8 cellular contexts compared by ENCODE assay signal in genomic region chr5:77030097-77031071, GRCh38. TPM values are rescaled to one million over a fixed set of nuclear protein-coding genes. Genes with fewer than 3 reads are reported as not detected.
DNase-seq lines count a peak whose midpoint lies in the region; ATAC-seq, FAIRE-seq and TF ChIP-seq lines count a peak whose summit lies in the region.

Gene AGGF1 (plus strand): TSS chr5:77030404. CDS start chr5:77030767, 363 bp downstream.

- no peak for TF ChIP-seq EP300 in esophagus muscularis mucosa (IDR thresholded peaks at IDR 0.05)

- no peaks in the 10 kb centered on the region for H4K20me1 ChIP-seq in KMS-11 (ENCODE audit: insufficient read depth)

- H3K27me3 ChIP-seq in KMS-11 (ENCODE audit: insufficient read depth, low read depth) (no peaks in the 10 kb centered on the region), esophagus muscularis mucosa (no peaks in the 10 kb centered on the region), muscle layer of duodenum (ENCODE audit: low read depth, low read length) (no peaks in the 10 kb centered on the region)

- under 1% methylated on average over 41 of the region's 82 CpGs for WGBS in esophagus muscularis mucosa

- H2AFZ ChIP-seq in KMS-11 (ENCODE audit: low read depth), result peak within 1 kb of the TSS; percentile 95

- H3K4me1 ChIP-seq in KMS-11 (ENCODE audit: low read depth, poor library complexity, severe bottlenecking) (peaks cover 16% of the 10 kb centered on the region), esophagus muscularis mucosa (peaks cover 9 to 37% (median 31%) of the 10 kb centered on the region in 4 donors), muscle layer of duodenum (ENCODE audit: control insufficient read depth in 1 of 2, insufficient read depth in 2 of 2, low read length in 2 of 2) (peaks cover 5 to 28% of the 10 kb centered on the region in 2 donors)

- H3K9me3 ChIP-seq in esophagus muscularis mucosa (no peaks in the 10 kb centered on the region), muscle layer of duodenum (ENCODE audit: control insufficient read depth in 1 of 2, low read length in 2 of 2) (no peaks in the 10 kb centered on the region)

- intact Hi-C loops in esophagus muscularis mucosa (cut with DNase I), result loop anchor here (5.0 kb wide), 1 partner anchor 47 kb away; no protein-coding TSS in a partner anchor

- H3K9ac ChIP-seq in KMS-11, result peak within 1 kb of the TSS; percentile 80

- H3K4me2 ChIP-seq in KMS-11, result peak within 1 kb of the TSS; percentile 97

- H3K27ac ChIP-seq in KMS-11 (peak within 1 kb of the TSS; percentile 39), esophagus muscularis mucosa (replicated peaks in 1 of 4) (peak within 1 kb of the TSS; percentile 89 to 96 (median 91)), muscle layer of duodenum (ENCODE audit: low read length) (peak within 1 kb of the TSS; percentile 72)

- FAIRE-seq in RCC 7860 (lab: Jason Lieb, UNC), result no peak

- no peak for TF ChIP-seq POLR2A in esophagus muscularis mucosa (IDR thresholded peaks at IDR 0.05; ENCODE audit: low read depth)

- H3K36me3 ChIP-seq in KMS-11 (ENCODE audit: insufficient read depth) (no peaks in the 10 kb centered on the region), esophagus muscularis mucosa (peaks cover under 1 to 11% (median 7%) of the 10 kb centered on the region in 4 donors), muscle layer of duodenum (ENCODE audit: control insufficient read depth in 1 of 2, insufficient read depth in 2 of 2, low read length in 2 of 2) (peaks cover 7 to 10% of the 10 kb centered on the region in 2 donors)

- H3K4me3 ChIP-seq in KMS-11 (IDR thresholded peaks at IDR 0.05; ENCODE audit: insufficient read depth, low read depth, low read length) (peak within 1 kb of the TSS; percentile 68), esophagus muscularis mucosa (peak within 1 kb of the TSS; percentile 70 to 95 (median 92)), muscle layer of duodenum (ENCODE audit: low read depth in 1 of 2, low read length in 2 of 2) (peak within 1 kb of the TSS; percentile 84 to 91)

- DNase-seq in DMS53 treated with DMSO at 0.1 percent for 48 hours (lab: John Stamatoyannopoulos, UW; ENCODE audit: unreplicated experiment) (peak; percentile 92), RCC 7860 (ENCODE audit: low spot score) (peak; percentile 76), activated T-helper 1 cell treated with Interleukin-2 at 50 U/mL for 16 hours (ENCODE audit: low read depth) (peak; percentile 84), esophagus muscularis mucosa (ENCODE audit: extremely low spot score) (peak; percentile 95)
- DNase-seq in stimulated activated CD8-positive, alpha-beta memory T cell treated with anti-CD3 and anti-CD28 coated beads, Interleukin-7, amount 100 ng/mL, for 4 hours (ENCODE audit: low read depth in 2 of 2), result peak; percentile 86 to 87

- ATAC-seq in GM21737 (IDR thresholded peaks at IDR 0.05; ENCODE audit: unreplicated experiment), result peak; percentile 99

- TF ChIP-seq CTCF in KMS-11 (conservative IDR thresholded peaks at IDR 0.05; ENCODE audit: low read depth, low read length) (no peak), esophagus muscularis mucosa (IDR thresholded peaks at IDR 0.05) (no peak)

- no peaks in the 10 kb centered on the region; the same call in 1 of the 2 replicates for H3K79me2 ChIP-seq in KMS-11 (ENCODE audit: insufficient read depth, low read depth)

RNA-seq across cellular contexts. Expression of gene AGGF1, which starts in this region (rescaled TPM):
- 10 to 100 TPM; 16.4 to 25.0 (median 22.7) TPM for total RNA-seq in esophagus muscularis mucosa

Comparison
In these comparisons a context has a peak if more than half of its experiments do, and no peak if none do; other contexts are left out.
1. Peak in every context shown above with its lines: DNase-seq, ATAC-seq, H3K4me3 ChIP-seq and H3K27ac ChIP-seq.
2. H3K27ac ChIP-seq: peak in every context shown above with its lines; median percentile 91 in esophagus muscularis mucosa; 72 in muscle layer of duodenum; 39 in KMS-11.